10 cellular contexts compared by ENCODE assay signal in the genomic region with DNA sequence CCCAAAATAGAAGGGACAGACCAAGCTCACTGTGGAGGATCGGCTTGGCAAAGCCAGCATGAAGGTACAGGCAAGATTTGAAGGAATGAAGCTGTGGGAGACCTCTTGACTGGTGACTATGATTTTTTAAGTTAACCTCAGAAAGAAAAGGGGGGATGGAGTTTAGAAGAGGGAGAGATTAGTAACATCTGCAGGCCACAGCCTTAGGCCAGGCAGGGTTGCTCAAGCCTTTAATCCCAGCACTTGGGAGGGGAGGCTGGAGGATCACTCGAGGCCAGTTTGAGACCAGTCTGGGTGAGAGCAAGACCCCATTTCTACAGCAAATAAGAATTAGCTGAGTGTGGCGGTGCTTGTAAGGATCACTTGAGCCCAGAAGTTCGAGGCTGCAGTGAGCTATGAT. TPM values are rescaled to one million over a fixed set of nuclear protein-coding genes. Genes with fewer than 3 reads are reported as not detected.
DNase-seq lines count a peak whose midpoint lies in the region; ATAC-seq and TF ChIP-seq lines count a peak whose summit lies in the region.
"Had no signal": no experiment of that assay in that cellular context is flagged by ENCODE, and none has a peak within 500 bp of the region (broad histone marks: within the 10 kb centered on the region; RNA-seq: fewer than 3 reads in every experiment).

No MANE protein-coding gene starts in this region.

- peaks cover 5% of the 10 kb centered on the region; the same call in 1 of the 2 replicates for H4K20me1 ChIP-seq in DOHH2 (ENCODE audit: control insufficient read depth, insufficient read depth, low read depth, low read length)

- DNase-seq in amniotic epithelial cell (ENCODE audit: low read depth) (peak; percentile 65), spleen (no peak), activated gamma-delta T cell (lab: John Stamatoyannopoulos, UW) (no peak), NCI-H2107 (lab: John Stamatoyannopoulos, UW) (no peak)
- DNase-seq in activated T-cell treated with anti-CD3 and anti-CD28 coated beads, Interleukin-2, amount 50 U/mL, for 24 hours = no peak
- DNase-seq in activated CD8-positive, alpha-beta T cell treated with anti-CD3 and anti-CD28 coated beads for 36 hours = no peak
- DNase-seq: stimulated activated naive CD4-positive, alpha-beta T cell treated with Interleukin-2 at 50 U/mL for 16 hours; T1000 had no signal

- H3K27me3 Mint-ChIP-seq in activated T-cell treated with anti-CD3 and anti-CD28 coated beads, Interleukin-2, amount 50 U/mL, for 24 hours = peaks cover 24% of the 10 kb centered on the region
- H3K27me3 Mint-ChIP-seq in activated CD8-positive, alpha-beta T cell treated with anti-CD3 and anti-CD28 coated beads for 36 hours = peaks cover 18% of the 10 kb centered on the region

- H3K9ac ChIP-seq in iPS-15b (ENCODE audit: low read depth, low read length) = no peak overlapping the region

- peaks cover 8% of the 10 kb centered on the region for H3K4me1 Mint-ChIP-seq in activated T-cell treated with anti-CD3 and anti-CD28 coated beads, Interleukin-2, amount 50 U/mL, for 24 hours (ENCODE audit: low read depth)
- H3K4me1 Mint-ChIP-seq in activated CD8-positive, alpha-beta T cell treated with anti-CD3 and anti-CD28 coated beads for 36 hours (ENCODE audit: low read depth) = no peaks in the 10 kb centered on the region

- intact Hi-C loops in spleen (cut with DNase I; ENCODE audit: low total_unique reads) = no loop called here
- intact Hi-C loops in activated CD8-positive, alpha-beta T cell treated with anti-CD3 and anti-CD28 coated beads for 36 hours (cut with micrococcal nuclease) = no loop called here

- TF ChIP-seq CTCF in DOHH2 (IDR thresholded peaks at IDR 0.05; ENCODE audit: low read depth, low read length, poor library complexity, severe bottlenecking) (no peak), spleen (IDR thresholded peaks at IDR 0.05 in 8 of 11, conservative IDR thresholded peaks at IDR 0.05 in 3 of 11) (no peak)
- no peak for TF ChIP-seq CTCF in activated CD8-positive, alpha-beta T cell treated with anti-CD3 and anti-CD28 coated beads for 36 hours (IDR thresholded peaks at IDR 0.05)

- POLR2A ChIA-PET in activated CD8-positive, alpha-beta T cell treated with anti-CD3 and anti-CD28 coated beads for 36 hours (lab: Charles Lee) = interaction anchor here (1.0 kb wide), 1 partner anchor 27 kb away, joined by 3 read pairs; no protein-coding TSS in a partner anchor

- H3K27me3 ChIP-seq in DOHH2 (ENCODE audit: control insufficient read depth, low read length) (no peaks in the 10 kb centered on the region), iPS-15b (ENCODE audit: control insufficient read depth, insufficient read depth, low read length) (no peaks in the 10 kb centered on the region), spleen (replicated peaks in 1 of 7) (no peaks in the 10 kb centered on the region)

- H3K4me1 ChIP-seq in DOHH2 (ENCODE audit: control insufficient read depth, low read length) (peaks cover 50% of the 10 kb centered on the region), iPS-15b (ENCODE audit: control insufficient read depth, insufficient read depth, low read length) (peaks cover 49% of the 10 kb centered on the region), spleen (peaks cover 17 to 46% (median 36%) of the 10 kb centered on the region in 6 donors)

- peaks cover 96% of the 10 kb centered on the region for H3K79me2 ChIP-seq in DOHH2 (ENCODE audit: control insufficient read depth, low read length)

- H3K27ac ChIP-seq in DOHH2 (ENCODE audit: low read depth, low read length) = no peak overlapping the region
- peak overlapping the region in 6 of 8 donors; percentile 27 to 83 (median 67) for H3K27ac ChIP-seq in spleen

- H3K4me3 ChIP-seq in DOHH2 (ENCODE audit: low read length) = no peak overlapping the region
- H3K4me3 ChIP-seq in iPS-15b (ENCODE audit: low read depth, low read length) = peak overlapping the region; percentile 2
- no peak overlapping the region for H3K4me3 ChIP-seq in spleen

- 81 to 91% (median 87%) methylated on average over 4 of the region's 4 CpGs for WGBS in spleen, 5 donors

- peaks cover 69% of the 10 kb centered on the region for H3K36me3 ChIP-seq in DOHH2 (ENCODE audit: control insufficient read depth, low read length)
- peaks cover 9% of the 10 kb centered on the region for H3K36me3 ChIP-seq in iPS-15b (ENCODE audit: control insufficient read depth, insufficient read depth, low read length)
- peaks cover 0 to 4% (median 0%) of the 10 kb centered on the region in 6 donors for H3K36me3 ChIP-seq in spleen

- no peaks in the 10 kb centered on the region for H3K36me3 Mint-ChIP-seq in activated T-cell treated with anti-CD3 and anti-CD28 coated beads, Interleukin-2, amount 50 U/mL, for 24 hours (ENCODE audit: low read depth)
- no peaks in the 10 kb centered on the region for H3K36me3 Mint-ChIP-seq in activated CD8-positive, alpha-beta T cell treated with anti-CD3 and anti-CD28 coated beads for 36 hours (ENCODE audit: low read depth)

- no peak for ATAC-seq in activated CD8-positive, alpha-beta T cell treated with anti-CD3 and anti-CD28 coated beads for 36 hours

- TF ChIP-seq POLR2A in spleen (IDR thresholded peaks at IDR 0.05) = no peak

- H3K27ac Mint-ChIP-seq in activated T-cell treated with anti-CD3 and anti-CD28 coated beads, Interleukin-2, amount 50 U/mL, for 24 hours = no peak overlapping the region
- H3K27ac Mint-ChIP-seq in activated CD8-positive, alpha-beta T cell treated with anti-CD3 and anti-CD28 coated beads for 36 hours = no peak overlapping the region

- peaks cover 5% of the 10 kb centered on the region; the same call in 1 of the 2 replicates for H3F3A ChIP-seq in DOHH2 (ENCODE audit: control insufficient read depth, insufficient read depth)

- no peaks in the 10 kb centered on the region for H3K9me2 ChIP-seq in DOHH2 (replicated peaks; ENCODE audit: control insufficient read depth, low read length)

- H3K4me2 ChIP-seq in DOHH2 (ENCODE audit: low read length) = peak overlapping the region; percentile 24; the same call in 1 of the 2 replicates

- H3K4me3 Mint-ChIP-seq in activated T-cell treated with anti-CD3 and anti-CD28 coated beads, Interleukin-2, amount 50 U/mL, for 24 hours = no peak overlapping the region
- H3K4me3 Mint-ChIP-seq in activated CD8-positive, alpha-beta T cell treated with anti-CD3 and anti-CD28 coated beads for 36 hours = no peak overlapping the region

- H3K9me3 ChIP-seq in DOHH2 (ENCODE audit: control insufficient read depth, insufficient read depth, low read length) (no peaks in the 10 kb centered on the region), iPS-15b (ENCODE audit: control insufficient read depth, insufficient read depth, low read length) (no peaks in the 10 kb centered on the region), spleen (no peaks in the 10 kb centered on the region)

- CTCF ChIA-PET in activated CD8-positive, alpha-beta T cell treated with anti-CD3 and anti-CD28 coated beads for 36 hours (lab: Charles Lee) = interaction anchor here (1.1 kb wide), 1 partner anchor 12 kb away, joined by 3 read pairs; no protein-coding TSS in a partner anchor

- no peaks in the 10 kb centered on the region for H3K9me3 Mint-ChIP-seq in activated T-cell treated with anti-CD3 and anti-CD28 coated beads, Interleukin-2, amount 50 U/mL, for 24 hours
- H3K9me3 Mint-ChIP-seq in activated CD8-positive, alpha-beta T cell treated with anti-CD3 and anti-CD28 coated beads for 36 hours = no peaks in the 10 kb centered on the region

RNA-seq across cellular contexts. Expression of a gene that starts 46.6 kb away (rescaled TPM):
- total RNA-seq in spleen = 10 to 100 TPM; 40.0 to 64.8 (median 47.2) TPM
- 10 to 100 TPM in 1 of 3 donors, 1 to 10 TPM in 2; 5.2 to 12.1 (median 9.8) TPM for polyA plus RNA-seq in spleen
- total RNA-seq in activated CD8-positive, alpha-beta T cell treated with anti-CD3 and anti-CD28 coated beads for 36 hours = 1 to 10 TPM; 1.3 to 1.8 TPM

Comparison
In these comparisons a context has a peak if more than half of its experiments do, and no peak if none do; other contexts are left out.
1. RNA of a gene that starts 46.6 kb away (total RNA-seq): 40.0 to 64.8 TPM in spleen; 1.3 to 1.8 TPM in activated CD8-positive, alpha-beta T cell treated with anti-CD3 and anti-CD28 coated beads for 36 hours; every median in the first group is over 10 times any median in the second.